ENCODE assay signal across 13 cellular contexts in the genomic region with DNA sequence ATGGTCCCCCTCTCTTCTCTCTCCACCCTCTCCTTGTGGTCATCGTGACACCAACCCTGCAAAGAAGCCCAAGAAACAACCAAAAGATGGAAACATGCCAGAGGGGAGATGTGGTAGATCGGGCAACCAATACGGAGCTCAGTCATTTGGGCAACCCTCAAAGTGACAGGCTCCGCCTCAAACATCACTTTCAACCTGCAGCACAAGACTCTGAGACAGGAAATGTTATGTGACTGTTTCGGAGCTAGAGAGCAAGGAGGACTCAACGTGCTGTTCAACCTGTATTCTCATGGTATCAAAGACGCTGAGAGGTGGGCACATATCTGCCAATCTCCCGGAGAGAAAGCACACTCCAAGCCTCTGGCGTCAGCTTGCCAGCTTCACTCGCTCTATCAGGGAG. TPM values are rescaled to one million over a fixed set of nuclear protein-coding genes. Genes with fewer than 3 reads are reported as not detected.
A peak's percentile ranks its signal among the peaks of the same experiment; 100 is the strongest.
DNase-seq lines count a peak whose midpoint lies in the region; ATAC-seq, FAIRE-seq and TF ChIP-seq lines count a peak whose summit lies in the region.
"Had no signal": no experiment of that assay in that cellular context is flagged by ENCODE, and none has a peak within 500 bp of the region (broad histone marks: within the 10 kb centered on the region; RNA-seq: fewer than 3 reads in every experiment).

No MANE protein-coding gene starts in this region.

- H3K4me1 Mint-ChIP-seq in T-cell, result peaks cover 13% of the 10 kb centered on the region in 3 donors
- H3K4me1 Mint-ChIP-seq in activated CD8-positive, alpha-beta memory T cell treated with anti-CD3 and anti-CD28 coated beads, Interleukin-2, amount 10 ng/mL, durations not matched to agents 7 days and 5 days, result peaks cover 18% of the 10 kb centered on the region

- TF ChIP-seq CTCF in GM12878 (IDR thresholded peaks at IDR 0.05 in 2 of 3, conservative IDR thresholded peaks at IDR 0.05 in 1 of 3; ENCODE audit: control insufficient read depth in 2 of 3, extremely low read depth in 1 of 3, insufficient read depth in 1 of 3, low read depth in 3 of 3, low read length in 3 of 3), result no peak

- no peak overlapping the region for H3K4me2 ChIP-seq in GM12878 (ENCODE audit: control insufficient read depth, insufficient read depth)

- no peaks in the 10 kb centered on the region for H4K20me1 ChIP-seq in GM12878 (ENCODE audit: control insufficient read depth, insufficient read depth)

- CTCF ChIA-PET in T-cell (lab: Charles Lee), result interaction anchor here in 1 of 2 donors (1.0 kb wide), 1 partner anchor 157 kb away, joined by 3 read pairs; no protein-coding TSS in a partner anchor
- CTCF ChIA-PET in activated CD8-positive, alpha-beta memory T cell treated with anti-CD3 and anti-CD28 coated beads, Interleukin-2, amount 10 ng/mL, durations not matched to agents 7 days and 5 days (lab: Charles Lee), result interaction anchor here (0.8 to 1.1 kb wide), 2 partner anchors 32 to 158 kb away, joined by 3 to 4 read pairs; no protein-coding TSS in a partner anchor
- CTCF ChIA-PET in GM12878 (lab: Yijun Ruan, JAX), result no interaction called here

- SMC1A ChIA-PET in GM12878 (lab: Charles Lee; ENCODE audit: uncharacterized antibody, unreplicated experiment), result interaction anchor here (0.7 to 1.2 kb wide), 3 partner anchors 9 to 109 kb away, joined by 3 read pairs; no protein-coding TSS in a partner anchor

- H3K4me3 Mint-ChIP-seq in T-cell, result peak overlapping the region; percentile 28 to 48 (median 47)
- peak overlapping the region; percentile 51 for H3K4me3 Mint-ChIP-seq in activated CD8-positive, alpha-beta memory T cell treated with anti-CD3 and anti-CD28 coated beads, Interleukin-2, amount 10 ng/mL, durations not matched to agents 7 days and 5 days

- H3K9me3 ChIP-seq in GM12878 (replicated peaks; ENCODE audit: control insufficient read depth, insufficient read depth, low read length), result no peaks in the 10 kb centered on the region
- H3K9me3 ChIP-seq: testis had no signal

- FAIRE-seq in GM12878 (lab: Jason Lieb, UNC), result no peak
- FAIRE-seq in frontal cortex (lab: Jason Lieb, UNC), result no peak
- FAIRE-seq: HepG2, islet of Langerhans had no signal

- H3K4me3 ChIP-seq in GM12878, result no peak overlapping the region
- H3K4me3 ChIP-seq: testis had no signal

- peak overlapping the region in 1 of 2 donors; percentile 53 for H3K27ac Mint-ChIP-seq in T-cell
- H3K27ac Mint-ChIP-seq in activated CD8-positive, alpha-beta memory T cell treated with anti-CD3 and anti-CD28 coated beads, Interleukin-2, amount 10 ng/mL, durations not matched to agents 7 days and 5 days, result peak overlapping the region; percentile 18

- H2AFZ ChIP-seq in GM12878 (ENCODE audit: control insufficient read depth, low read depth, low read length), result no peak overlapping the region; the same call in 1 of the 2 replicates

- no peak for TF ChIP-seq RAD21 in GM12878 (IDR thresholded peaks at IDR 0.05; ENCODE audit: insufficient read depth, low read depth, low read length)

- H3K9me3 Mint-ChIP-seq in T-cell, result no peaks in the 10 kb centered on the region
- no peaks in the 10 kb centered on the region for H3K9me3 Mint-ChIP-seq in activated CD8-positive, alpha-beta memory T cell treated with anti-CD3 and anti-CD28 coated beads, Interleukin-2, amount 10 ng/mL, durations not matched to agents 7 days and 5 days (ENCODE audit: low read depth)

- peaks cover 4% of the 10 kb centered on the region for H3K36me3 Mint-ChIP-seq in T-cell
- peaks cover 4% of the 10 kb centered on the region for H3K36me3 Mint-ChIP-seq in activated CD8-positive, alpha-beta memory T cell treated with anti-CD3 and anti-CD28 coated beads, Interleukin-2, amount 10 ng/mL, durations not matched to agents 7 days and 5 days

- no peaks in the 10 kb centered on the region for H3K36me3 ChIP-seq in GM12878 (ENCODE audit: control insufficient read depth in 2 of 2, insufficient read depth in 2 of 2, low read length in 1 of 2)

- no peaks in the 10 kb centered on the region for H3K4me1 ChIP-seq in GM12878 (ENCODE audit: control insufficient read depth, insufficient read depth, low read length)
- H3K4me1 ChIP-seq: testis had no signal

- 44% methylated on average over 10 of the region's 10 CpGs for WGBS in GM12878 (ENCODE audit: insufficient coverage, insufficient replicate concordance, low lambda C conversion rate, missing lambda C conversion rate)

- no peak overlapping the region for H3K27ac ChIP-seq in GM12878 (ENCODE audit: control insufficient read depth, insufficient read depth)
- H3K27ac ChIP-seq: testis had no signal

- DNase-seq in T-cell, result peak in 29 of 34 experiments; percentile 7 to 58 (median 25)
- DNase-seq in activated CD8-positive, alpha-beta memory T cell treated with anti-CD3 and anti-CD28 coated beads, Interleukin-2, amount 10 ng/mL, durations not matched to agents 7 days and 5 days, result peak; percentile 71
- DNase-seq in GM12878 (ENCODE audit: low read depth, low spot score), result no peak
- peak; percentile 54 for DNase-seq in stimulated activated CD8-positive, alpha-beta memory T cell treated with anti-CD3 and anti-CD28 coated beads, Interleukin-4, amount 100 ng/mL, for 48 hours
- DNase-seq in frontal cortex (ENCODE audit: low spot score in 2 of 2), result no peak
- DNase-seq in kidney tubule cell (ENCODE audit: low spot score), result no peak
- no peak for DNase-seq in occipital lobe (lab: John Stamatoyannopoulos, UW)
- DNase-seq: effector CD8-positive, alpha-beta T cell; foreskin melanocyte; NCI-H1092 treated with DMSO at 0.1 percent for 48 hours; testis had no signal

- RAD21 ChIA-PET in GM12878 (lab: Charles Lee; ENCODE audit: unreplicated experiment), result interaction anchor here (0.9 to 1.2 kb wide), 2 partner anchors 12 to 158 kb away, joined by 3 read pairs; no protein-coding TSS in a partner anchor

- POLR2A ChIA-PET in T-cell (lab: Charles Lee) (no interaction called here), GM12878 (lab: Charles Lee) (interaction anchor here (0.5 kb wide), 1 partner anchor 74 kb away, joined by 11 read pairs; no protein-coding TSS in a partner anchor)

- no TSS peak for BruUV-seq in GM12878 (replicated peaks; lab: Mats Ljungman, UMichigan)

- in situ Hi-C loops in GM12878 (cut with MboI), result no loop called here

- ATAC-seq in T-cell (replicated peaks in 1 of 4) (peak; percentile 93 to 98 (median 97)), GM12878 (peak; percentile 30; the same call in 2 of the 3 replicates)
- peak; percentile 91 for ATAC-seq in activated CD8-positive, alpha-beta memory T cell treated with anti-CD3 and anti-CD28 coated beads, Interleukin-2, amount 10 ng/mL, durations not matched to agents 7 days and 5 days
- ATAC-seq: HepG2 had no signal

- 0 out of 4 replicates have a peak, but pooled peaks cover 0 to 3% of the 10 kb centered on the region in 2 experiments for H3K27me3 ChIP-seq in GM12878 (replicated peaks in 1 of 2; ENCODE audit: control insufficient read depth in 2 of 2, insufficient read depth in 2 of 2, low read length in 1 of 2)
- H3K27me3 ChIP-seq: testis had no signal

- peaks cover 0 to 3% of the 10 kb centered on the region in 2 donors for H3K27me3 Mint-ChIP-seq in T-cell
- H3K27me3 Mint-ChIP-seq in activated CD8-positive, alpha-beta memory T cell treated with anti-CD3 and anti-CD28 coated beads, Interleukin-2, amount 10 ng/mL, durations not matched to agents 7 days and 5 days, result no peaks in the 10 kb centered on the region

- intact Hi-C loops in GM12878 (cut with micrococcal nuclease; ENCODE audit: unreplicated experiment), result no loop called here

- no peaks in the 10 kb centered on the region for H3K79me2 ChIP-seq in GM12878 (ENCODE audit: control insufficient read depth, insufficient read depth, low read length)

- TF ChIP-seq EP300 in GM12878 (IDR thresholded peaks at IDR 0.05; ENCODE audit: borderline replicate concordance in 1 of 2, control insufficient read depth in 1 of 2, low read depth in 2 of 2, low read length in 2 of 2), result no peak

- H3K9ac ChIP-seq in GM12878 (ENCODE audit: control insufficient read depth, insufficient read depth, low read length), result no peak overlapping the region

- TF ChIP-seq POLR2A in GM12878 (IDR thresholded peaks at IDR 0.05; ENCODE audit: low read depth, low read length), result no peak

TF ChIP-seq in GM12878, 131 proteins besides CTCF, POLR2A, EP300 and RAD21 (continues in another document):
- TF ChIP-seq DPF2 (IDR thresholded peaks at IDR 0.05) (no peak), SMAD1 (IDR thresholded peaks at IDR 0.05; ENCODE audit: low read depth, partially characterized antibody) (no peak), RAD51 (IDR thresholded peaks at IDR 0.05) (no peak), TARDBP (IDR thresholded peaks at IDR 0.05; ENCODE audit: borderline replicate concordance) (no peak), NFIC (IDR thresholded peaks at IDR 0.05; ENCODE audit: low read depth, low read length) (no peak), POU2F2 (IDR thresholded peaks at IDR 0.05; ENCODE audit: borderline replicate concordance, low read depth, low read length) (no peak)
- TF ChIP-seq, protein P1, sequence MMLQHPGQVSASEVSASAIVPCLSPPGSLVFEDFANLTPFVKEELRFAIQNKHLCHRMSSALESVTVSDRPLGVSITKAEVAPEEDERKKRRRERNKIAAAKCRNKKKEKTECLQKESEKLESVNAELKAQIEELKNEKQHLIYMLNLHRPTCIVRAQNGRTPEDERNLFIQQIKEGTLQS (IDR thresholded peaks at IDR 0.05; ENCODE audit: borderline replicate concordance, extremely low read depth, low read depth, low read length), result no peak

RNA-seq across cellular contexts. Expression of gene B3GNT5, which starts 28.5 kb away (rescaled TPM):
- total RNA-seq in T-cell, result under 1 TPM; 0.16 to 0.92 (median 0.55) TPM
- total RNA-seq in activated CD8-positive, alpha-beta memory T cell treated with anti-CD3 and anti-CD28 coated beads, Interleukin-2, amount 10 ng/mL, durations not matched to agents 7 days and 5 days, result 1 to 10 TPM in 1 of 2 experiments, under 1 TPM in 1; 0.26 to 1.3 TPM
- 0.48 and 0.66 TPM in 2 replicates for total RNA-seq in GM12878 (2013; cell fraction: nucleolus; rRNA removed)
- total RNA-seq in GM12878 (2014; rRNA removed), result 0.38 and 0.45 TPM in 2 replicates
- total RNA-seq in GM12878 (2014; rRNA removed; fragmentation: Illumina TruSeq; extraction: Trizol), result 0.45 and 0.55 TPM in 2 replicates
- 0.51 and 1.3 TPM in 2 replicates for total RNA-seq in GM12878 (2021)
- polyA plus RNA-seq in GM12878 (2011; ENCODE audit: low read depth), result 0.13 TPM
- 1.1 and 1.7 TPM in 2 replicates for polyA plus RNA-seq in GM12878 (2011; rRNA removed)
- 0.95 and 1.2 TPM in 2 replicates for polyA plus RNA-seq in GM12878 (2011; cell fraction: cytosol; rRNA removed)
- polyA plus RNA-seq in GM12878 (2011; cell fraction: nucleus; rRNA removed), result 0.54 and 0.87 TPM in 2 replicates
- 0.24 TPM in 1 of 2 replicates, not detected in the other for polyA plus RNA-seq in GM12878 (2012)
- 0.85 and 1.0 TPM in 2 replicates for polyA plus RNA-seq in GM12878 (2014; fragmentation: Illumina TruSeq; extraction: Trizol)
- polyA plus RNA-seq in GM12878 (2014; fragmentation: Nextera tagmentation; extraction: Ambion mirVana), result under 1 TPM; 0.29 to 0.50 TPM
- polyA plus RNA-seq in GM12878 (2014; rRNA removed), result 0.39 and 0.82 TPM in 2 replicates
- polyA plus RNA-seq in GM12878 (2016; fragmentation: Nextera tagmentation; extraction: Ambion mirVana), result under 1 TPM; 0.24 TPM
- 1.2 and 2.5 TPM in 2 replicates for polyA minus RNA-seq in GM12878 (2011; rRNA and poly(A)+ RNA removed)
- polyA minus RNA-seq in GM12878 (2011; cell fraction: cytosol; rRNA and poly(A)+ RNA removed), result 0.31 and 0.53 TPM in 2 replicates
- polyA minus RNA-seq in GM12878 (2011; cell fraction: nucleus; rRNA and poly(A)+ RNA removed), result 0.60 and 0.96 TPM in 2 replicates
- 19.2 TPM for total RNA-seq in frontal cortex
- total RNA-seq in occipital lobe, result 24.0 TPM
- total RNA-seq: HepG2 had no signal
- polyA plus RNA-seq: HepG2 had no signal

Comparison
In these comparisons a context has a peak if more than half of its experiments do, and no peak if none do; other contexts are left out.
1. ATAC-seq: peak in every context shown above with its lines; median percentile 97 in T-cell; 91 in activated CD8-positive, alpha-beta memory T cell treated with anti-CD3 and anti-CD28 coated beads, Interleukin-2, amount 10 ng/mL, durations not matched to agents 7 days and 5 days; 30 in GM12878.
2. DNase-seq: peak in T-cell (29 of 34), activated CD8-positive, alpha-beta memory T cell treated with anti-CD3 and anti-CD28 coated beads, Interleukin-2, amount 10 ng/mL, durations not matched to agents 7 days and 5 days (single experiment) and stimulated activated CD8-positive, alpha-beta memory T cell treated with anti-CD3 and anti-CD28 coated beads, Interleukin-4, amount 100 ng/mL, for 48 hours (single experiment); none in GM12878 (single experiment), frontal cortex (0 of 2), kidney tubule cell (single experiment) and occipital lobe (single experiment).